ENCODE assay signal across 8 cellular contexts in the genomic region with DNA sequence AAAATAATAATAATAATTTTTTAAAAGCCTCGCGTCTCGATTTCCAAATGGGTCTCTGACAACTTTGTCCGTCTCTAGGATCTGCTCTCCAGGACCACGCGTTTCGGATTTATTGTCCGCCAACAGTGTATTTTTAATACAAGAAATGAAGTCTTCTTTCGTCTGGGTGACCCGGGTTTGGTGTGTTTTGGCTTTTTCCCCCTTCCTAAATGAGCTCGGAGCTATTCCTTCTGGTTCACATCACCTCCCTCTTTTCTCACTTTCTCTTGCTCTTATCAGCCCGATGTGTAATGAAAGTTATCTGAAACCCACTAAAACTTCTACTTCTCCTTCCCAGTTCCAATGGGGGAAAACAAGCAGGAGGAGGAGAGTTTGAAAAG.
DNase-seq lines count a peak whose midpoint lies in the region; ATAC-seq, FAIRE-seq and TF ChIP-seq lines count a peak whose summit lies in the region.

No MANE protein-coding gene starts in this region.

- DNase-seq in AG20443 (ENCODE audit: low spot score) (peak; percentile 24), HTR-8/SVneo (ENCODE audit: insufficient read length, low spot score) (peak; percentile 10), breast epithelium (ENCODE audit: low spot score in 2 of 2) (no peak), lower lobe of right lung (no peak), vagina (ENCODE audit: extremely low spot score in 2 of 2) (no peak), NCI-H524 (lab: John Stamatoyannopoulos, UW) (no peak)
- DNase-seq in effector CD4-positive, alpha-beta T cell = no peak

- FAIRE-seq in HTR-8/SVneo (lab: Jason Lieb, UNC) = no peak

- H3K27ac ChIP-seq in breast epithelium (peak overlapping the region; percentile 27 to 45), lower lobe of right lung (peak overlapping the region; percentile 83), vagina (peak overlapping the region; percentile 61)

- ATAC-seq in lower lobe of right lung = peak in 1 of 2 donors; percentile 7
- no peak for ATAC-seq in GM19452 (IDR thresholded peaks at IDR 0.05; ENCODE audit: unreplicated experiment)

- H3K9me3 ChIP-seq in breast epithelium (no peaks in the 10 kb centered on the region), lower lobe of right lung (no peaks in the 10 kb centered on the region), vagina (no peaks in the 10 kb centered on the region)

- TF ChIP-seq POLR2A in breast epithelium (IDR thresholded peaks at IDR 0.05) (no peak), vagina (IDR thresholded peaks at IDR 0.05) (no peak)

- H3K4me3 ChIP-seq in breast epithelium (peak overlapping the region; percentile 37 to 55 (median 44)), lower lobe of right lung (peak overlapping the region; percentile 57), vagina (peak overlapping the region; percentile 40 to 42)

- no peaks in the 10 kb centered on the region for H3K36me3 ChIP-seq in breast epithelium
- H3K36me3 ChIP-seq in lower lobe of right lung = no peaks in the 10 kb centered on the region
- H3K36me3 ChIP-seq in vagina = no peaks in the 10 kb centered on the region

- no peak for TF ChIP-seq CTCF in breast epithelium (IDR thresholded peaks at IDR 0.05)
- TF ChIP-seq CTCF in lower lobe of right lung (IDR thresholded peaks at IDR 0.05) = no peak
- no peak for TF ChIP-seq CTCF in vagina (IDR thresholded peaks at IDR 0.05)

- H3K4me1 ChIP-seq in breast epithelium (no peaks in the 10 kb centered on the region), lower lobe of right lung (peaks cover 37% of the 10 kb centered on the region), vagina (no peaks in the 10 kb centered on the region)

- H3K27me3 ChIP-seq in breast epithelium (peaks cover 0 to 71% of the 10 kb centered on the region in 2 donors), lower lobe of right lung (ENCODE audit: low read depth) (peaks cover 26% of the 10 kb centered on the region), vagina (peaks cover 4% of the 10 kb centered on the region)

- intact Hi-C loops in breast epithelium (cut with DNase I; ENCODE audit: low total_unique reads) (loop anchor here (5.0 kb wide), 1 partner anchor 515 kb away; a partner anchor contains a TSS), lower lobe of right lung (cut with DNase I) (loop anchor here (10.0 kb wide), 1 partner anchor 98 kb away; no protein-coding TSS in a partner anchor), vagina (cut with DNase I) (no loop called here)

Comparison
In these comparisons a context has a peak if more than half of its experiments do, and no peak if none do; other contexts are left out.
1. DNase-seq: peak in AG20443 (single experiment) and HTR-8/SVneo (single experiment); none in breast epithelium (0 of 2), lower lobe of right lung (single experiment), vagina (0 of 2), NCI-H524 (0 of 2) and effector CD4-positive, alpha-beta T cell (single experiment).
2. Peak in every context shown above with its lines, with median percentiles within 50 percentile points of each other: H3K27ac ChIP-seq and H3K4me3 ChIP-seq.